ENCODE assay signal across 8 cellular contexts in the genomic region with DNA sequence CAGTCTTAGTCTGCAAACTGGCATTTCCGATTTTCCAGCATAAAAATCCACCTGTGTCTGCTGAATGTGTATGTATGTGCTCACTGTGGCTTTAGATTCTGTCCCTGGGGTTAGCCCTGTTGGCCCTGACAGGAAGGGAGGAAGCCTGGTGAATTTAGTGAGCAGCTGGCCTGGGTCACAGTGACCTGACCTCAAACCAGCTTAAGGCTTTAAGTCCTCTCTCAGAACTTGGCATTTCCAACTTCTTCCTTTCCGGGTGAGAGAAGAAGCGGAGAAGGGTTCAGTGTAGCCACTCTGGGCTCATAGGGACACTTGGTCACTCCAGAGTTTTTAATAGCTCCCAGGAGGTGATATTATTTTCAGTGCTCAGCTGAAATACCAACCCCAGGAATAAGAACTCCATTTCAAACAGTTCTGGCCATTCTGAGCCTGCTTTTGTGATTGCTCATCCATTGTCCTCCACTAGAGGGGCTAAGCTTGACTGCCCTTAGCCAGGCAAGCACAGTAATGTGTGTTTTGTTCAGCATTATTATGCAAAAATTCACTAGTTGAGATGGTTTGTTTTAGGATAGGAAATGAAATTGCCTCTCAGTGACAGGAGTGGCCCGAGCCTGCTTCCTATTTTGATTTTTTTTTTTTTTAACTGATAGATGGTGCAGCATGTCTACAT. TPM values are rescaled to one million over a fixed set of nuclear protein-coding genes. Genes with fewer than 3 reads are reported as not detected.
A peak's percentile ranks its signal among the peaks of the same experiment; 100 is the strongest.
DNase-seq lines count a peak whose midpoint lies in the region; ATAC-seq, FAIRE-seq and TF ChIP-seq lines count a peak whose summit lies in the region.

No MANE protein-coding gene starts in this region.

- no peaks in the 10 kb centered on the region for H3K27me3 ChIP-seq in SK-N-SH (ENCODE audit: insufficient read depth)
- no peaks in the 10 kb centered on the region for H3K27me3 ChIP-seq in skeletal muscle tissue (ENCODE audit: control insufficient read depth in 3 of 3, insufficient read depth in 3 of 3, low read length in 3 of 3)

- FAIRE-seq in A549 (lab: Jason Lieb, UNC): no peak
- peak; percentile 38 for FAIRE-seq in GM18507 (lab: Jason Lieb, UNC)

- POLR2A ChIA-PET in A549 (lab: Yijun Ruan, JAX) (no interaction called here), SK-N-SH (lab: Yijun Ruan, JAX) (no interaction called here)

- H3K4me3 ChIP-seq in A549 (no peak overlapping the region), SK-N-SH (ENCODE audit: low read depth in 2 of 2, low read length in 1 of 2) (no peak overlapping the region), skeletal muscle tissue (ENCODE audit: low read length in 3 of 3) (peak overlapping the region in 2 of 3 donors; percentile 17 to 49)

- no peaks in the 10 kb centered on the region for H3K9me2 ChIP-seq in SK-N-SH

- 76% methylated on average over 4 of the region's 4 CpGs for WGBS in A549 (ENCODE audit: missing lambda C conversion rate)
- 92% methylated on average over 4 of the region's 4 CpGs for WGBS in SK-N-SH (ENCODE audit: low lambda C conversion rate)

- H3K9me3 ChIP-seq in A549 (no peaks in the 10 kb centered on the region), SK-N-SH (no peaks in the 10 kb centered on the region), skeletal muscle tissue (ENCODE audit: control insufficient read depth in 3 of 3, low read length in 3 of 3) (no peaks in the 10 kb centered on the region)

- TF ChIP-seq CTCF in A549 (IDR thresholded peaks at IDR 0.05): peak; percentile 21; the same call in 2 of the 3 replicates
- peak; percentile 69 for TF ChIP-seq CTCF in SK-N-SH (IDR thresholded peaks at IDR 0.05)

- ATAC-seq in A549 (peak; percentile 63 to 73; a peak in 4 of 6 replicates), HG03196 (IDR thresholded peaks at IDR 0.05; ENCODE audit: unreplicated experiment) (no peak)

- H3K4me2 ChIP-seq in A549 (no peak overlapping the region), SK-N-SH (peak overlapping the region; percentile 29; the same call in 1 of the 2 replicates)

- DNase-seq in A549 (ENCODE audit: low read depth in 1 of 2, low spot score in 1 of 2): peak in 1 of 2 experiments; percentile 12
- DNase-seq in GM18507 (ENCODE audit: extremely low spot score, insufficient read length, low read depth): no peak
- peak; percentile 38 for DNase-seq in SK-N-SH
- peak; percentile 37 for DNase-seq in glomerular visceral epithelial cell (ENCODE audit: extremely low spot score)
- no peak for DNase-seq in GM19238 (ENCODE audit: insufficient read length, low spot score)
- DNase-seq in activated CD4-positive, alpha-beta T cell treated with anti-CD3 and anti-CD28 coated beads for 4 hours: no peak

- peaks cover 24 to 34% of the 10 kb centered on the region in 2 experiments for H3K36me3 ChIP-seq in SK-N-SH (replicated peaks in 1 of 2; ENCODE audit: control insufficient read depth in 1 of 2, insufficient read depth in 2 of 2, low read length in 1 of 2)
- H3K36me3 ChIP-seq in skeletal muscle tissue (ENCODE audit: control insufficient read depth in 3 of 3, insufficient read depth in 3 of 3, low read length in 3 of 3): peaks cover 16 to 24% (median 19%) of the 10 kb centered on the region in 3 donors

- H3K27ac ChIP-seq in A549 (no peak overlapping the region), SK-N-SH (ENCODE audit: low read depth in 2 of 2, low read length in 1 of 2) (peak overlapping the region; percentile 28; a peak in 3 of 4 replicates), skeletal muscle tissue (ENCODE audit: low read depth, low read length) (peak overlapping the region; percentile 73)

- no peak for TF ChIP-seq RAD21 in A549 (conservative IDR thresholded peaks at IDR 0.05 in 1 of 2, IDR thresholded peaks at IDR 0.05 in 1 of 2)
- TF ChIP-seq RAD21 in SK-N-SH (IDR thresholded peaks at IDR 0.05; ENCODE audit: low read length): peak; percentile 34

- H3K4me1 ChIP-seq in A549 (peaks cover 6% of the 10 kb centered on the region), SK-N-SH (ENCODE audit: control insufficient read depth in 1 of 2, insufficient read depth in 2 of 2, low read depth in 1 of 2, low read length in 1 of 2) (peaks cover 21 to 49% of the 10 kb centered on the region in 2 experiments), skeletal muscle tissue (ENCODE audit: control insufficient read depth in 3 of 3, insufficient read depth in 3 of 3, low read length in 3 of 3) (peaks cover 32 to 43% (median 41%) of the 10 kb centered on the region in 3 donors)

- H3F3A ChIP-seq in SK-N-SH (replicated peaks; ENCODE audit: insufficient read depth): peaks cover 21% of the 10 kb centered on the region

- CTCF ChIA-PET in A549 (lab: Yijun Ruan, JAX) (interaction anchor here (0.6 to 6.1 kb wide), 11 partner anchors 9 to 583 kb away, joined by 3 to 54 read pairs (median 3); no protein-coding TSS in a partner anchor), SK-N-SH (lab: Yijun Ruan, JAX) (interaction anchor here (0.8 to 7.9 kb wide), 26 partner anchors 9 to 695 kb away, joined by 3 to 104 read pairs (median 5); a partner anchor contains a TSS)

- no peaks in the 10 kb centered on the region for H4K20me1 ChIP-seq in SK-N-SH (ENCODE audit: insufficient read depth)

- H2AFZ ChIP-seq in SK-N-SH (ENCODE audit: low read depth): no peak overlapping the region

- no peak overlapping the region for H3K9ac ChIP-seq in SK-N-SH
- H3K9ac ChIP-seq in skeletal muscle tissue (ENCODE audit: low read depth in 1 of 3, low read length in 3 of 3): peak overlapping the region; percentile 2 to 69 (median 46)

- no peaks in the 10 kb centered on the region for H3K79me2 ChIP-seq in SK-N-SH (ENCODE audit: insufficient read depth)

- TF ChIP-seq POLR2A in A549 (IDR thresholded peaks at IDR 0.05; ENCODE audit: low read length): no peak

- TF ChIP-seq EP300 in A549 (IDR thresholded peaks at IDR 0.05) (no peak), SK-N-SH (IDR thresholded peaks at IDR 0.05; ENCODE audit: borderline replicate concordance in 1 of 2, low read depth in 1 of 2, low read length in 1 of 2) (no peak)

TF ChIP-seq in A549, 52 proteins besides CTCF, POLR2A, EP300 and RAD21:
- TF ChIP-seq RCOR1 (IDR thresholded peaks at IDR 0.05; ENCODE audit: low read depth, low read length) (no peak), SMC3 (IDR thresholded peaks at IDR 0.05) (peak; percentile 26; the same call in 2 of the 3 replicates)

TF ChIP-seq in SK-N-SH, 30 proteins besides CTCF, POLR2A, EP300 and RAD21:
- TF ChIP-seq, protein P1, sequence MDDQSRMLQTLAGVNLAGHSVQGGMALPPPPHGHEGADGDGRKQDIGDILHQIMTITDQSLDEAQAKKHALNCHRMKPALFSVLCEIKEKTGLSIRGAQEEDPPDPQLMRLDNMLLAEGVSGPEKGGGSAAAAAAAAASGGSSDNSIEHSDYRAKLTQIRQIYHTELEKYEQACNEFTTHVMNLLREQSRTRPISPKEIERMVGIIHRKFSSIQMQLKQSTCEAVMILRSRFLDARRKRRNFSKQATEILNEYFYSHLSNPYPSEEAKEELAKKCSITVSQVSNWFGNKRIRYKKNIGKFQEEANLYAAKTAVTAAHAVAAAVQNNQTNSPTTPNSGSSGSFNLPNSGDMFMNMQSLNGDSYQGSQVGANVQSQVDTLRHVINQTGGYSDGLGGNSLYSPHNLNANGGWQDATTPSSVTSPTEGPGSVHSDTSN (IDR thresholded peaks at IDR 0.05): no peak
- TF ChIP-seq RFX5 (IDR thresholded peaks at IDR 0.05; ENCODE audit: low read length) (no peak), FOXJ3 (CRISPR knock-in tag; IDR thresholded peaks at IDR 0.05) (no peak), SMC3 (IDR thresholded peaks at IDR 0.05; ENCODE audit: low read depth, low read length) (peak; percentile 22; the same call in 1 of the 2 replicates)

RNA-seq across cellular contexts. Expression of a gene that starts 2.5 kb away (rescaled TPM):
- polyA plus RNA-seq in A549 (2011; rRNA removed): 1.2 TPM in 2 replicates
- polyA plus RNA-seq in A549 (2012; cell fraction: cytosol; rRNA removed): 0.85 and 1.1 TPM in 2 replicates
- 1.8 and 1.9 TPM in 2 replicates for polyA plus RNA-seq in A549 (2012; cell fraction: nucleus; rRNA removed)
- 6.6 to 9.3 TPM (median 8.0 TPM) in 3 replicates for polyA plus RNA-seq in A549 (2017; fragmentation: RNase III; extraction: RNeasy Plus Mini Kit Qiagen cat#74134 plus additional on column Dnase treatment)
- 1.0 TPM in 2 replicates for polyA minus RNA-seq in A549 (2011; rRNA and poly(A)+ RNA removed)
- 26.1 and 28.3 TPM in 2 replicates for polyA plus RNA-seq in SK-N-SH (2012; rRNA removed)
- polyA plus RNA-seq in SK-N-SH (2012; cell fraction: cytosol; rRNA removed): 20.6 and 25.1 TPM in 2 replicates
- polyA plus RNA-seq in SK-N-SH (2012; cell fraction: nucleus; rRNA removed): 13.4 and 19.7 TPM in 2 replicates
- 86.1 TPM for total RNA-seq in skeletal muscle tissue

RNA-seq across cellular contexts. Expression of a gene that starts 47.6 kb away (rescaled TPM):
- polyA plus RNA-seq in A549 (2011; rRNA removed) (27.4 and 35.9 TPM in 2 replicates), A549 (2017; fragmentation: RNase III; extraction: RNeasy Plus Mini Kit Qiagen cat#74134 plus additional on column Dnase treatment) (11.1 to 11.5 TPM (median 11.3 TPM) in 3 replicates), SK-N-SH (2012; rRNA removed) (7.1 and 10.1 TPM in 2 replicates)
- polyA plus RNA-seq in A549 (2012; cell fraction: cytosol; rRNA removed): 9.2 and 13.5 TPM in 2 replicates
- polyA plus RNA-seq in A549 (2012; cell fraction: nucleus; rRNA removed): 13.4 and 14.3 TPM in 2 replicates
- 86.3 and 103 TPM in 2 replicates for polyA minus RNA-seq in A549 (2011; rRNA and poly(A)+ RNA removed)
- 7.2 and 8.1 TPM in 2 replicates for polyA plus RNA-seq in SK-N-SH (2012; cell fraction: cytosol; rRNA removed)
- 10.4 and 18.9 TPM in 2 replicates for polyA plus RNA-seq in SK-N-SH (2012; cell fraction: nucleus; rRNA removed)
- total RNA-seq in skeletal muscle tissue: 28.2 TPM

Comparison
In these comparisons a context has a peak if more than half of its experiments do, and no peak if none do; other contexts are left out.
1. DNase-seq: peak in SK-N-SH (single experiment) and glomerular visceral epithelial cell (single experiment); none in GM18507 (single experiment), GM19238 (single experiment) and activated CD4-positive, alpha-beta T cell treated with anti-CD3 and anti-CD28 coated beads for 4 hours (0 of 2).
2. H3K27ac ChIP-seq: peak in SK-N-SH (2 of 2) and skeletal muscle tissue (single experiment); none in A549 (0 of 2).
3. H3K4me3 ChIP-seq: peak in skeletal muscle tissue (2 of 3); none in A549 (single experiment) and SK-N-SH (0 of 2).